In genomic region chr19:42276821-42277220, GRCh38 we compare ENCODE assay signal across 2 cellular contexts.
TF ChIP-seq lines count a peak whose summit lies in the region.

No MANE protein-coding gene starts in this region.

TF ChIP-seq in SK-N-SH, 30 proteins besides CTCF, POLR2A, EP300 and RAD21 (continued from another document):
- TF ChIP-seq USF2 (IDR thresholded peaks at IDR 0.05; ENCODE audit: borderline replicate concordance, low read depth, low read length) (no peak), MXI1 (IDR thresholded peaks at IDR 0.05; ENCODE audit: low read depth, low read length) (no peak), SMC3 (IDR thresholded peaks at IDR 0.05; ENCODE audit: low read depth, low read length) (no peak), REST (IDR thresholded peaks at IDR 0.05; ENCODE audit: low read depth, low read length) (no peak)

TF ChIP-seq in SK-N-SH treated with all-trans-retinoic acid at 6 μM for 48 hours, 23 proteins besides CTCF, POLR2A, EP300 and RAD21 (continued from another document):
- no peak for TF ChIP-seq TSHZ2 (CRISPR knock-in tag; IDR thresholded peaks at IDR 0.05)
- TF ChIP-seq PATZ1 (CRISPR knock-in tag; IDR thresholded peaks at IDR 0.05; ENCODE audit: borderline replicate concordance): no peak
TF ChIP-seq in SK-N-SH treated with all-trans-retinoic acid at 6 μM for 48 hours: peak in this region for 0.
